ENCODE assay signal across 8 cellular contexts in genomic region chr19:35153701-35154534, GRCh38. TPM values are rescaled to one million over a fixed set of nuclear protein-coding genes. Genes with fewer than 3 reads are reported as not detected.
DNase-seq lines count a peak whose midpoint lies in the region; ATAC-seq and TF ChIP-seq lines count a peak whose summit lies in the region.

No MANE protein-coding gene starts in this region.

- peak overlapping the region; percentile 98 for H3K4me3 Mint-ChIP-seq in activated naive CD8-positive, alpha-beta T cell treated with anti-CD3 and anti-CD28 coated beads, Interleukin-2, amount 10 ng/mL, durations not matched to agents 7 days and 5 days

- peaks cover 17 to 23% of the 10 kb centered on the region in 2 experiments for H3K36me3 ChIP-seq in HEK293 (ENCODE audit: control insufficient read depth in 2 of 2, insufficient read depth in 1 of 2, low read length in 2 of 2)

- peak; percentile 78 for ATAC-seq in SK-N-SH treated with all-trans-retinoic acid at 6 μM for 48 hours
- peak; percentile 66 for ATAC-seq in activated naive CD8-positive, alpha-beta T cell treated with anti-CD3 and anti-CD28 coated beads, Interleukin-2, amount 10 ng/mL, durations not matched to agents 7 days and 5 days (ENCODE audit: low read depth)
- no peak for ATAC-seq in GM18498 (IDR thresholded peaks at IDR 0.05; ENCODE audit: unreplicated experiment)
- no peak for ATAC-seq in HG03460 (IDR thresholded peaks at IDR 0.05; ENCODE audit: unreplicated experiment)

- H3K9me3 Mint-ChIP-seq in activated naive CD8-positive, alpha-beta T cell treated with anti-CD3 and anti-CD28 coated beads, Interleukin-2, amount 10 ng/mL, durations not matched to agents 7 days and 5 days, result no peaks in the 10 kb centered on the region

- peaks cover 34% of the 10 kb centered on the region for H3K4me1 Mint-ChIP-seq in activated naive CD8-positive, alpha-beta T cell treated with anti-CD3 and anti-CD28 coated beads, Interleukin-2, amount 10 ng/mL, durations not matched to agents 7 days and 5 days

- H3K36me3 Mint-ChIP-seq in activated naive CD8-positive, alpha-beta T cell treated with anti-CD3 and anti-CD28 coated beads, Interleukin-2, amount 10 ng/mL, durations not matched to agents 7 days and 5 days, result peaks cover 27% of the 10 kb centered on the region

- H3K4me3 ChIP-seq in HEK293 (ENCODE audit: low read depth, low read length), result peak overlapping the region; percentile 57
- peak overlapping the region; percentile 87 for H3K4me3 ChIP-seq in iPS-18c (ENCODE audit: insufficient read depth, low read depth, low read length)

- peak overlapping the region; percentile 30; the same call in 1 of the 2 replicates for H3K27ac ChIP-seq in HEK293 (ENCODE audit: extremely low read depth, low read depth, low read length)

- H3K27me3 Mint-ChIP-seq in activated naive CD8-positive, alpha-beta T cell treated with anti-CD3 and anti-CD28 coated beads, Interleukin-2, amount 10 ng/mL, durations not matched to agents 7 days and 5 days, result peaks cover 9% of the 10 kb centered on the region

- H3K27ac Mint-ChIP-seq in activated naive CD8-positive, alpha-beta T cell treated with anti-CD3 and anti-CD28 coated beads, Interleukin-2, amount 10 ng/mL, durations not matched to agents 7 days and 5 days, result peak overlapping the region; percentile 93

- peak; percentile 76 for DNase-seq in AG20443 (ENCODE audit: low spot score)
- peak; percentile 82 for DNase-seq in activated naive CD8-positive, alpha-beta T cell treated with anti-CD3 and anti-CD28 coated beads, Interleukin-2, amount 10 ng/mL, durations not matched to agents 7 days and 5 days
- DNase-seq in stimulated activated CD4-positive, alpha-beta T cell treated with anti-CD3 and anti-CD28 coated beads, Interleukin-1b, Interleukin-23, amount 100 ng/mL, for 1 hour (ENCODE audit: low read depth in 2 of 2), result peak; percentile 41 to 56

- CTCF ChIA-PET in HEK293 (lab: Yijun Ruan, JAX), result interaction anchor here (0.5 to 5.9 kb wide), 27 partner anchors 8 to 841 kb away, joined by 3 to 82 read pairs (median 4); partner anchors contain the start of genes FXYD7 and LGI4

- peak; percentile 65; the same call in 1 of the 2 replicates for TF ChIP-seq CTCF in HEK293 (tag by site-specific recombination; IDR thresholded peaks at IDR 0.05)

- POLR2A ChIA-PET in HEK293 (lab: Yijun Ruan, JAX), result interaction anchor here (0.6 to 2.7 kb wide), 6 partner anchors 9 to 152 kb away, joined by 3 to 25 read pairs (median 5); partner anchors contain the start of gene LGI4
- POLR2A ChIA-PET in activated naive CD8-positive, alpha-beta T cell treated with anti-CD3 and anti-CD28 coated beads, Interleukin-2, amount 10 ng/mL, durations not matched to agents 7 days and 5 days (lab: Charles Lee), result interaction anchor here (0.6 to 3.2 kb wide), 19 partner anchors 8 to 158 kb away, joined by 3 to 40 read pairs (median 5); no protein-coding TSS in a partner anchor

- peaks cover 24% of the 10 kb centered on the region for H3K4me1 ChIP-seq in HEK293 (ENCODE audit: control insufficient read depth, insufficient read depth, low read length)

- no peaks in the 10 kb centered on the region for H3K9me3 ChIP-seq in HEK293 (ENCODE audit: control insufficient read depth, insufficient read depth, low read depth, low read length)
- H3K9me3 ChIP-seq in iPS-18c (ENCODE audit: control insufficient read depth, insufficient read depth, low read length), result no peaks in the 10 kb centered on the region

TF ChIP-seq in HEK293, 187 proteins besides CTCF, POLR2A, EP300 and RAD21 (continues in another document):
- TF ChIP-seq ZNF146 (tag by site-specific recombination; IDR thresholded peaks at IDR 0.05) (peak; percentile 30; the same call in 1 of the 2 replicates), ZNF24 (tag by site-specific recombination; IDR thresholded peaks at IDR 0.05) (no peak), ZBTB10 (tag by site-specific recombination; IDR thresholded peaks at IDR 0.05) (peak; percentile 52), YY1 (tag by site-specific recombination; IDR thresholded peaks at IDR 0.05) (0 out of 2 replicates have a peak, but pooled peaks have one; percentile 35), ZNF530 (tag by site-specific recombination; IDR thresholded peaks at IDR 0.05; ENCODE audit: low read depth) (no peak)

TF ChIP-seq in SK-N-SH treated with all-trans-retinoic acid at 6 μM for 48 hours, 23 proteins besides CTCF, POLR2A, EP300 and RAD21:
- TF ChIP-seq ISL1 (CRISPR knock-in tag; IDR thresholded peaks at IDR 0.05) (no peak), SNAI2 (CRISPR knock-in tag; IDR thresholded peaks at IDR 0.05) (no peak), POU6F1 (CRISPR knock-in tag; IDR thresholded peaks at IDR 0.05; ENCODE audit: borderline replicate concordance, low read depth) (no peak), GLIS3 (CRISPR knock-in tag; IDR thresholded peaks at IDR 0.05) (no peak), ESRRG (CRISPR knock-in tag; IDR thresholded peaks at IDR 0.05) (no peak), CREB5 (CRISPR knock-in tag; IDR thresholded peaks at IDR 0.05; ENCODE audit: low read depth) (no peak), TOX (CRISPR knock-in tag; IDR thresholded peaks at IDR 0.05; ENCODE audit: borderline replicate concordance) (no peak), BACH2 (CRISPR knock-in tag; IDR thresholded peaks at IDR 0.05; ENCODE audit: borderline replicate concordance) (no peak), ZFP30 (CRISPR knock-in tag; IDR thresholded peaks at IDR 0.05) (no peak), RARB (CRISPR knock-in tag; IDR thresholded peaks at IDR 0.05) (no peak), TCF4 (CRISPR knock-in tag; IDR thresholded peaks at IDR 0.05; ENCODE audit: borderline replicate concordance) (no peak), PATZ1 (CRISPR knock-in tag; IDR thresholded peaks at IDR 0.05; ENCODE audit: borderline replicate concordance) (no peak), ZFP3 (CRISPR knock-in tag; IDR thresholded peaks at IDR 0.05) (no peak), ZNF70 (CRISPR knock-in tag; IDR thresholded peaks at IDR 0.05) (no peak)
TF ChIP-seq in SK-N-SH treated with all-trans-retinoic acid at 6 μM for 48 hours: peak in this region for 0.

RNA-seq across cellular contexts. Expression of gene FXYD5, which starts 0.6 kb away (rescaled TPM):
- 100 to 1,000 TPM; 353 to 360 TPM for total RNA-seq in activated naive CD8-positive, alpha-beta T cell treated with anti-CD3 and anti-CD28 coated beads, Interleukin-2, amount 10 ng/mL, durations not matched to agents 7 days and 5 days

RNA-seq across cellular contexts. Expression of gene FXYD7, which starts 10.9 kb away (rescaled TPM):
- total RNA-seq in activated naive CD8-positive, alpha-beta T cell treated with anti-CD3 and anti-CD28 coated beads, Interleukin-2, amount 10 ng/mL, durations not matched to agents 7 days and 5 days, result 1 to 10 TPM; 5.3 to 6.5 TPM

RNA-seq across cellular contexts. Expression of gene FXYD1, which starts 15.3 kb away (rescaled TPM):
- total RNA-seq in activated naive CD8-positive, alpha-beta T cell treated with anti-CD3 and anti-CD28 coated beads, Interleukin-2, amount 10 ng/mL, durations not matched to agents 7 days and 5 days, result not detected

RNA-seq across cellular contexts. Expression of gene LGI4, which starts 19.1 kb away (rescaled TPM):
- total RNA-seq in activated naive CD8-positive, alpha-beta T cell treated with anti-CD3 and anti-CD28 coated beads, Interleukin-2, amount 10 ng/mL, durations not matched to agents 7 days and 5 days, result under 1 TPM; 0.28 to 0.44 TPM

RNA-seq across cellular contexts. Expression of gene FXYD3, which starts 38.3 kb away (rescaled TPM):
- not detected for total RNA-seq in activated naive CD8-positive, alpha-beta T cell treated with anti-CD3 and anti-CD28 coated beads, Interleukin-2, amount 10 ng/mL, durations not matched to agents 7 days and 5 days

Comparison
In these comparisons a context has a peak if more than half of its experiments do, and no peak if none do; other contexts are left out.
1. ATAC-seq: peak in SK-N-SH treated with all-trans-retinoic acid at 6 μM for 48 hours (single experiment) and activated naive CD8-positive, alpha-beta T cell treated with anti-CD3 and anti-CD28 coated beads, Interleukin-2, amount 10 ng/mL, durations not matched to agents 7 days and 5 days (single experiment); none in GM18498 (single experiment) and HG03460 (single experiment).
2. Peak in every context shown above with its lines, with median percentiles within 50 percentile points of each other: DNase-seq.